Comparison of ENCODE assay signal across 17 cellular contexts in genomic region chr1:242522304-242522945, GRCh38. TPM values are rescaled to one million over a fixed set of nuclear protein-coding genes. Genes with fewer than 3 reads are reported as not detected.
DNase-seq lines count a peak whose midpoint lies in the region; ATAC-seq, FAIRE-seq and TF ChIP-seq lines count a peak whose summit lies in the region.
"Had no signal": no experiment of that assay in that cellular context is flagged by ENCODE, and none has a peak within 500 bp of the region (broad histone marks: within the 10 kb centered on the region; RNA-seq: fewer than 3 reads in every experiment).

No MANE protein-coding gene starts in this region.

- H3K79me2 ChIP-seq in neural progenitor cell (ENCODE audit: low read depth) = peaks cover 4% of the 10 kb centered on the region

- no peak overlapping the region for H3K27ac ChIP-seq in neural progenitor cell
- H3K27ac ChIP-seq: suprapubic skin had no signal

- H4K20me1 ChIP-seq in neural progenitor cell (ENCODE audit: low read depth) = no peaks in the 10 kb centered on the region

- no peak overlapping the region for H3K27ac Mint-ChIP-seq in neural progenitor cell
- no peak overlapping the region for H3K27ac Mint-ChIP-seq in natural killer cell
- H3K27ac Mint-ChIP-seq: activated naive CD8-positive, alpha-beta T cell treated with anti-CD3 and anti-CD28 coated beads, Interleukin-2, amount 10 ng/mL, durations not matched to agents 7 days and 5 days; immature natural killer cell had no signal

- peak; percentile 40 for ATAC-seq in GM18508 (IDR thresholded peaks at IDR 0.05; ENCODE audit: insufficient read depth, unreplicated experiment)
- ATAC-seq in HG03442 (IDR thresholded peaks at IDR 0.05; ENCODE audit: unreplicated experiment) = peak; percentile 43
- ATAC-seq in Right ventricle myocardium inferior = no peak
- ATAC-seq in natural killer cell = no peak
- ATAC-seq in HG03135 (IDR thresholded peaks at IDR 0.05; ENCODE audit: unreplicated experiment) = no peak
- ATAC-seq: right cardiac atrium had no signal

- no peak overlapping the region for H3K9ac ChIP-seq in neural progenitor cell

- H3K9me3 Mint-ChIP-seq in neural progenitor cell (no peaks in the 10 kb centered on the region), natural killer cell (no peaks in the 10 kb centered on the region)
- H3K9me3 Mint-ChIP-seq: activated naive CD8-positive, alpha-beta T cell treated with anti-CD3 and anti-CD28 coated beads, Interleukin-2, amount 10 ng/mL, durations not matched to agents 7 days and 5 days had no signal

- H2AFZ ChIP-seq in neural progenitor cell (replicated peaks) = no peak overlapping the region

- no peak for TF ChIP-seq CTCF in bronchial epithelial cell (IDR thresholded peaks at IDR 0.05; ENCODE audit: insufficient read depth, low read length, severe bottlenecking)
- no peak for TF ChIP-seq CTCF in neural progenitor cell (IDR thresholded peaks at IDR 0.05)
- no peak for TF ChIP-seq CTCF in natural killer cell (IDR thresholded peaks at IDR 0.05)

- intact Hi-C loops in Right ventricle myocardium inferior (cut with DNase I) (no loop called here), natural killer cell (cut with micrococcal nuclease) (no loop called here)

- DNase-seq in bronchial epithelial cell (ENCODE audit: low read depth) (peak; percentile 44), neural progenitor cell (ENCODE audit: low spot score) (no peak), Right ventricle myocardium inferior (ENCODE audit: missing footprints) (no peak), natural killer cell (no peak), NCI-H446 (lab: John Stamatoyannopoulos, UW) (no peak)
- DNase-seq: activated naive CD8-positive, alpha-beta T cell treated with anti-CD3 and anti-CD28 coated beads, Interleukin-2, amount 10 ng/mL, durations not matched to agents 7 days and 5 days; dermis blood vessel endothelial cell; immature natural killer cell; Kasumi-1; NCI-H2081; right cardiac atrium had no signal

- H3K4me1 ChIP-seq in neural progenitor cell = peaks cover 7% of the 10 kb centered on the region

- peak overlapping the region; percentile 99 for H3K4me2 ChIP-seq in neural progenitor cell

- peaks cover 30% of the 10 kb centered on the region for H3K27me3 Mint-ChIP-seq in neural progenitor cell (ENCODE audit: insufficient read depth, low read depth)
- peaks cover 38 to 45% of the 10 kb centered on the region in 2 donors for H3K27me3 Mint-ChIP-seq in natural killer cell (ENCODE audit: low read depth in 2 of 2)

- H3K36me3 ChIP-seq in bronchial epithelial cell (ENCODE audit: control insufficient read depth, insufficient read depth, low read length) (no peaks in the 10 kb centered on the region), neural progenitor cell (no peaks in the 10 kb centered on the region)
- H3K36me3 ChIP-seq: suprapubic skin had no signal

- peaks cover 22% of the 10 kb centered on the region for H3F3A ChIP-seq in neural progenitor cell (ENCODE audit: low read depth)

- H3K27me3 ChIP-seq in bronchial epithelial cell (ENCODE audit: control insufficient read depth, insufficient read depth, low read length) (peaks cover 25% of the 10 kb centered on the region), neural progenitor cell (peaks cover 23% of the 10 kb centered on the region)

- H3K4me3 ChIP-seq in bronchial epithelial cell (ENCODE audit: low read depth, low read length) (no peak overlapping the region), neural progenitor cell (peak overlapping the region; percentile 88)
- H3K4me3 ChIP-seq: suprapubic skin had no signal

- no peak for FAIRE-seq in bronchial epithelial cell (lab: Jason Lieb, UNC)
- FAIRE-seq: GM18507 had no signal

- no peaks in the 10 kb centered on the region for H3K36me3 Mint-ChIP-seq in neural progenitor cell
- no peaks in the 10 kb centered on the region for H3K36me3 Mint-ChIP-seq in natural killer cell
- H3K36me3 Mint-ChIP-seq: activated naive CD8-positive, alpha-beta T cell treated with anti-CD3 and anti-CD28 coated beads, Interleukin-2, amount 10 ng/mL, durations not matched to agents 7 days and 5 days had no signal

- peaks cover 11% of the 10 kb centered on the region for H3K4me1 Mint-ChIP-seq in neural progenitor cell
- H3K4me1 Mint-ChIP-seq in natural killer cell = peaks cover 0 to 4% of the 10 kb centered on the region in 2 donors

- no peaks in the 10 kb centered on the region for H3K9me3 ChIP-seq in neural progenitor cell (ENCODE audit: low read depth)
- H3K9me3 ChIP-seq: suprapubic skin had no signal

- H3K4me3 Mint-ChIP-seq in neural progenitor cell (peak overlapping the region; percentile 78), natural killer cell (no peak overlapping the region)
- H3K4me3 Mint-ChIP-seq: activated naive CD8-positive, alpha-beta T cell treated with anti-CD3 and anti-CD28 coated beads, Interleukin-2, amount 10 ng/mL, durations not matched to agents 7 days and 5 days; immature natural killer cell had no signal

RNA-seq across cellular contexts. Expression of gene PLD5, which starts 2.1 kb away (rescaled TPM):
- total RNA-seq in bronchial epithelial cell = under 0.01 TPM in 1 of 2 replicates, not detected in the other
- 1.7 and 1.8 TPM in 2 replicates for total RNA-seq in neural progenitor cell (ENCODE audit: low replicate concordance)
- total RNA-seq in Right ventricle myocardium inferior = not detected
- not detected for total RNA-seq in natural killer cell
- total RNA-seq: activated naive CD8-positive, alpha-beta T cell treated with anti-CD3 and anti-CD28 coated beads, Interleukin-2, amount 10 ng/mL, durations not matched to agents 7 days and 5 days; dermis blood vessel endothelial cell; fibroblast of villous mesenchyme had no signal

Comparison
In these comparisons a context has a peak if more than half of its experiments do, and no peak if none do; other contexts are left out.
1. ATAC-seq: peak in GM18508 (single experiment) and HG03442 (single experiment); none in Right ventricle myocardium inferior (single experiment), natural killer cell (0 of 3) and HG03135 (single experiment).